18 cellular contexts compared by ENCODE assay signal in the genomic region with DNA sequence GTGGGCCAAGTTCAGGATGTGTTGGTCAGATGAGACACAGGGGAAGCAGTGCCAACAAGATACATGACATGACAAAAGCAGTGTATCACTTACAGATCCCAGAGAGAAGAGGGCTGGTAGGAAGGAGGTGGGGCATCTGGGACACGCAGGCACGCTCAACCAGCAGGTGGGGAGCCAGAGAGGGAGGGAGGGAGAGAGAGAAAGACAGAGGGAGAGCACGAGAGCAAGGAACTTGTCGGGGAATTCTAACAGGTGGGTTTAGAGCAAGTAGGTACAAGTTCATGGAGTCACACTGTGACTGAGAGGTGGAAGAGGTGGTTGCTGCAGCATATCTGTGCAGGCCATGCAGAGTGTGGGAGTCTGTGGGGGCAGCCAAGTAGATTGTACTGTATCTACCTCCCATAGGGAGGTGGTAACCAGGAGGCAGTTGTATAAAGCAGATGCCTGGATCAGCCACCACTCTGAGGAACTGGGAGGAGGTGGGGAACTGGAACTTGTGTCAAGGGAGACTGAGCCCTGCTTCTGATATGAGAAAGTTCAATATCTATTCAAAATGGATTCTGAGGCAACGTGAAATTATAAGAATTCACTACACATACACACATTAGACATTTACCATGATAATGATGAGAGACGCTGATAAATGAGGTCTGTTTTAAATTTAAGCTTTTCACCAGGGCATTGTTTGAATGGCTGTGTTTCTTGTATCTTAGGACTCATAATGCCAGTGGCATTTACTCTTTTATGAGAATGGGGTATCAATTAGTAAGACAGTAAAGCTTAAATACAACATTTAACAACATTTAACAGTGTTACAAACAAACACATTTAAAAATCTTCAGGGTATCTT. TPM values are rescaled to one million over a fixed set of nuclear protein-coding genes. Genes with fewer than 3 reads are reported as not detected.
DNase-seq lines count a peak whose midpoint lies in the region; FAIRE-seq and TF ChIP-seq lines count a peak whose summit lies in the region.
"Had no signal": no experiment of that assay in that cellular context is flagged by ENCODE, and none has a peak within 500 bp of the region (broad histone marks: within the 10 kb centered on the region; RNA-seq: fewer than 3 reads in every experiment).

No MANE protein-coding gene starts in this region.

- H3K9ac ChIP-seq in H1 (replicated peaks in 1 of 4; ENCODE audit: extremely low read depth in 1 of 4, low read depth in 3 of 4, low read length in 3 of 4), result no peak overlapping the region

- peaks cover 0 to 8% (median 7%) of the 10 kb centered on the region in 4 experiments; a peak in 4 of 7 replicates for H3K4me1 ChIP-seq in H1 (replicated peaks in 1 of 4; ENCODE audit: control insufficient read depth in 3 of 4, insufficient read depth in 4 of 4, low read length in 3 of 4)
- peaks cover 43% of the 10 kb centered on the region for H3K4me1 ChIP-seq in osteoblast (ENCODE audit: insufficient read depth, low read length)

- 0 out of 2 replicates have a peak overlapping the region, but pooled peaks have one; percentile 64 for H3K18ac ChIP-seq in H1 (ENCODE audit: extremely low read depth, low read length)

- H3K9me3 ChIP-seq in H1 (ENCODE audit: insufficient read depth in 2 of 2, low read depth in 1 of 2, low read length in 1 of 2) (no peaks in the 10 kb centered on the region; a peak in 2 of 4 replicates), osteoblast (ENCODE audit: low read depth, low read length) (no peaks in the 10 kb centered on the region)

- H3K4me2 ChIP-seq in H1 (ENCODE audit: insufficient read depth in 1 of 2, low read depth in 2 of 2, low read length in 2 of 2) (no peak overlapping the region), osteoblast (ENCODE audit: insufficient read depth, low read length) (no peak overlapping the region)

- FAIRE-seq in H1 (lab: Jason Lieb, UNC), result no peak
- FAIRE-seq: GM18507 had no signal

- POLR2A ChIA-PET in H1 (lab: Charles Lee; ENCODE audit: partially characterized antibody), result interaction anchor here (0.6 to 2.3 kb wide), 8 partner anchors 8 to 216 kb away, joined by 3 to 14 read pairs (median 4); no protein-coding TSS in a partner anchor

- no peak overlapping the region; the same call in 1 of the 2 replicates for H2AK5ac ChIP-seq in H1 (ENCODE audit: low read depth, low read length)

- CTCF ChIA-PET in H1 (lab: Charles Lee; ENCODE audit: partially characterized antibody), result interaction anchor here (1.0 to 1.4 kb wide), 3 partner anchors 11 to 59 kb away, joined by 3 to 13 read pairs (median 3); no protein-coding TSS in a partner anchor

- DNase-seq in NCI-H345 (lab: John Stamatoyannopoulos, UW), result peak; percentile 28
- DNase-seq in NCI-H345 treated with DMSO at 0.1 percent for 48 hours (lab: John Stamatoyannopoulos, UW; ENCODE audit: unreplicated experiment), result no peak
- DNase-seq in NCI-H510A treated with DMSO at 0.1 percent for 48 hours (lab: John Stamatoyannopoulos, UW), result peak; percentile 23
- DNase-seq in H1 (ENCODE audit: low read depth in 1 of 2, low spot score in 2 of 2), result no peak
- no peak for DNase-seq in osteoblast (ENCODE audit: insufficient read length, low spot score, missing footprints)
- DNase-seq in NCI-H187 (lab: John Stamatoyannopoulos, UW), result no peak
- no peak for DNase-seq in G401 (ENCODE audit: low spot score)
- DNase-seq in HT-29 (ENCODE audit: low spot score), result no peak
- DNase-seq: activated CD4-positive, alpha-beta T cell treated with anti-CD3 and anti-CD28 coated beads for 1 hour; activated naive CD8-positive, alpha-beta T cell treated with anti-CD3 and anti-CD28 coated beads, Interleukin-2, amount 50 U/mL, for 24 hours; CD4-positive, alpha-beta memory T cell; GF-D8; Kasumi-1; NCI-H2107; nucleus accumbens; T-cell had no signal

- H3K27ac ChIP-seq in H1 (ENCODE audit: low read depth, low read length), result no peak overlapping the region
- peak overlapping the region; percentile 57 for H3K27ac ChIP-seq in osteoblast (ENCODE audit: low read depth, low read length)
- H3K27ac ChIP-seq: skin epidermis had no signal

- TF ChIP-seq RAD21 in H1 (IDR thresholded peaks at IDR 0.05 in 1 of 2, conservative IDR thresholded peaks at IDR 0.05 in 1 of 2; ENCODE audit: low read depth in 2 of 2, low read length in 2 of 2), result peak in 1 of 2 experiments; percentile 7; a peak in 1 of 4 replicates

- H3K4ac ChIP-seq in H1 (replicated peaks; ENCODE audit: insufficient read length, low read depth, low read length), result peak overlapping the region; percentile 80

- H3K79me2 ChIP-seq in H1 (ENCODE audit: control insufficient read depth in 1 of 2, insufficient read depth in 2 of 2, low read length in 2 of 2), result no peaks in the 10 kb centered on the region
- no peaks in the 10 kb centered on the region for H3K79me2 ChIP-seq in osteoblast (ENCODE audit: insufficient read depth, low read length)

- H2BK5ac ChIP-seq in H1 (ENCODE audit: low read depth, low read length), result peak overlapping the region; percentile 80; the same call in 1 of the 2 replicates

- no peak overlapping the region for H3K4me3 ChIP-seq in H1 (ENCODE audit: extremely low read depth in 1 of 4, insufficient read depth in 2 of 4, low read depth in 3 of 4, low read length in 4 of 4)
- no peak overlapping the region for H3K4me3 ChIP-seq in osteoblast (ENCODE audit: insufficient read depth, low read length)
- H3K4me3 ChIP-seq: skin epidermis had no signal

- H3K14ac ChIP-seq in H1 (ENCODE audit: insufficient read length), result no peak overlapping the region

- peak overlapping the region; percentile 99 for H2BK20ac ChIP-seq in H1 (ENCODE audit: low read length)

- peak overlapping the region; percentile 93 for H2BK120ac ChIP-seq in H1 (replicated peaks; ENCODE audit: low read depth, low read length)

- H3K79me1 ChIP-seq in H1 (ENCODE audit: low read depth, low read length), result no peaks in the 10 kb centered on the region

- H3K27me3 ChIP-seq in H1 (replicated peaks in 1 of 4; ENCODE audit: control insufficient read depth in 3 of 4, extremely low read depth in 1 of 4, insufficient read depth in 3 of 4, low read length in 3 of 4) (no peaks in the 10 kb centered on the region), osteoblast (ENCODE audit: insufficient read depth, low read length) (no peaks in the 10 kb centered on the region)

- WGBS in H1 (ENCODE audit: extremely low coverage in 1 of 2, insufficient coverage in 1 of 2, insufficient read length in 1 of 2, insufficient replicate concordance in 2 of 2, low coverage in 1 of 2, low lambda C conversion rate in 2 of 2, missing lambda C conversion rate in 1 of 2), 2 experiments, result 64% methylated on average over 6 of the region's 6 CpGs; no CpG with 5 or more reads in 1 of the 2 experiments

- H2BK15ac ChIP-seq in H1 (ENCODE audit: low read length), result peak overlapping the region; percentile 11; the same call in 1 of the 2 replicates

- no peak for TF ChIP-seq POLR2A in H1 (IDR thresholded peaks at IDR 0.05; ENCODE audit: control extremely low read depth in 1 of 2, low read depth in 2 of 2, low read length in 2 of 2)

- in situ Hi-C loops in G401 (cut with HindIII; ENCODE audit: low sequenced_read_pairs), result no loop called here

- peak overlapping the region; percentile 97 for H2BK12ac ChIP-seq in H1 (ENCODE audit: low read depth, low read length)

- H2AFZ ChIP-seq in H1 (ENCODE audit: low read length), result peak overlapping the region; percentile 42
- peak overlapping the region; percentile 34 for H2AFZ ChIP-seq in osteoblast (ENCODE audit: low read length)

- H3K23ac ChIP-seq in H1 (ENCODE audit: insufficient read length), result no peak overlapping the region

- H4K20me1 ChIP-seq in H1 (replicated peaks in 1 of 2; ENCODE audit: control insufficient read depth in 1 of 2, insufficient read depth in 2 of 2, low read length in 2 of 2) (no peaks in the 10 kb centered on the region), osteoblast (ENCODE audit: insufficient read depth, low read length) (no peaks in the 10 kb centered on the region)

- peak overlapping the region; percentile 15 for H4K5ac ChIP-seq in H1 (ENCODE audit: insufficient read length, low read depth, low read length)

- TF ChIP-seq EP300 in H1 (IDR thresholded peaks at IDR 0.05; ENCODE audit: borderline replicate concordance in 1 of 2, low read depth in 2 of 2, low read length in 2 of 2), result no peak

- H4K8ac ChIP-seq in H1 (ENCODE audit: extremely low read depth, insufficient read depth, low read length), result no peak overlapping the region

- H3K56ac ChIP-seq in H1 (replicated peaks; ENCODE audit: insufficient read length, low read depth, low read length), result no peak overlapping the region

- no peak for TF ChIP-seq CTCF in H1 (IDR thresholded peaks at IDR 0.05; ENCODE audit: control extremely low read depth in 1 of 3, insufficient read depth in 1 of 3, low read depth in 1 of 3, low read length in 3 of 3)
- no peak for TF ChIP-seq CTCF in osteoblast (IDR thresholded peaks at IDR 0.05; ENCODE audit: extremely low read depth, low read depth, low read length)

- H3K36me3 ChIP-seq in H1 (ENCODE audit: control insufficient read depth in 2 of 4, insufficient read depth in 4 of 4, low read length in 3 of 4), result no peaks in the 10 kb centered on the region; a peak in 1 of 8 replicates
- no peaks in the 10 kb centered on the region for H3K36me3 ChIP-seq in osteoblast (ENCODE audit: insufficient read depth, low read length)

- peak overlapping the region; percentile 9 for H4K91ac ChIP-seq in H1 (replicated peaks; ENCODE audit: insufficient read length, low read length)

- no peaks in the 10 kb centered on the region for H3K23me2 ChIP-seq in H1 (ENCODE audit: low read depth, low read length)

RNA-seq across cellular contexts. Expression of gene BBS12, which starts 43.7 kb away (rescaled TPM):
- 2.6 TPM in 2 replicates for total RNA-seq in H1 (2021; fragmentation: NEBNext Ultra II Directional; extraction: Animal tissue kit (Norgen Biotek cat#: 25700))
- polyA plus RNA-seq in H1 (2011; rRNA removed), result 0.44 and 0.88 TPM in 2 replicates
- polyA plus RNA-seq in H1 (2011; cell fraction: cytosol; rRNA removed), result 0.89 TPM
- 0.41 TPM for polyA plus RNA-seq in H1 (2011; cell fraction: nucleus; rRNA removed)
- polyA plus RNA-seq in H1 (2012, experiment 1 of 2), result 1.6 to 3.0 TPM (median 1.9 TPM) in 4 replicates
- 0.21 TPM for polyA plus RNA-seq in H1 (2012, experiment 2 of 2)
- polyA plus RNA-seq in H1 (2013, experiment 1 of 2), result 1.2 TPM
- 1.2 TPM for polyA plus RNA-seq in H1 (2013, experiment 2 of 2)
- 1.2 and 2.0 TPM in 2 replicates for polyA minus RNA-seq in H1 (2011; rRNA and poly(A)+ RNA removed)
- polyA minus RNA-seq in H1 (2011; cell fraction: cytosol; rRNA and poly(A)+ RNA removed), result 2.1 TPM
- polyA minus RNA-seq in H1 (2011; cell fraction: nucleus; rRNA and poly(A)+ RNA removed), result 2.7 TPM
- 9.4 and 10.6 TPM in 2 replicates for total RNA-seq in osteoblast
- total RNA-seq in G401 (2014; rRNA removed; shearing (Covaris generic)), result 3.3 and 3.6 TPM in 2 replicates
- 0.43 and 0.50 TPM in 2 replicates for total RNA-seq in HT-29 (2014; rRNA removed; shearing (Covaris generic))

RNA-seq across cellular contexts. Expression of gene FGF2, which starts 50.4 kb away (rescaled TPM):
- 145 and 153 TPM in 2 replicates for total RNA-seq in H1 (2021; fragmentation: NEBNext Ultra II Directional; extraction: Animal tissue kit (Norgen Biotek cat#: 25700))
- 20.5 and 23.4 TPM in 2 replicates for polyA plus RNA-seq in H1 (2011; rRNA removed)
- polyA plus RNA-seq in H1 (2011; cell fraction: cytosol; rRNA removed), result 45.3 TPM
- polyA plus RNA-seq in H1 (2011; cell fraction: nucleus; rRNA removed), result 30.0 TPM
- 42.5 to 55.1 TPM (median 50.9 TPM) in 4 replicates for polyA plus RNA-seq in H1 (2012, experiment 1 of 2)
- polyA plus RNA-seq in H1 (2012, experiment 2 of 2), result 5.4 TPM
- 46.6 TPM for polyA plus RNA-seq in H1 (2013, experiment 1 of 2)
- polyA plus RNA-seq in H1 (2013, experiment 2 of 2), result 39.5 TPM
- 55.5 and 65.6 TPM in 2 replicates for polyA minus RNA-seq in H1 (2011; rRNA and poly(A)+ RNA removed)
- 84.8 TPM for polyA minus RNA-seq in H1 (2011; cell fraction: cytosol; rRNA and poly(A)+ RNA removed)
- polyA minus RNA-seq in H1 (2011; cell fraction: nucleus; rRNA and poly(A)+ RNA removed), result 136 TPM
- 69.2 and 86.5 TPM in 2 replicates for total RNA-seq in osteoblast
- total RNA-seq in G401 (2014; rRNA removed; shearing (Covaris generic)), result 30.9 and 47.5 TPM in 2 replicates
- total RNA-seq in HT-29 (2014; rRNA removed; shearing (Covaris generic)), result not detected in 2 replicates
- total RNA-seq: CD4-positive, alpha-beta memory T cell had no signal
- polyA plus RNA-seq: CD4-positive, alpha-beta memory T cell had no signal

Comparison
In these comparisons a context has a peak if more than half of its experiments do, and no peak if none do; other contexts are left out.
1. DNase-seq: peak in NCI-H345 (single experiment) and NCI-H510A treated with DMSO at 0.1 percent for 48 hours (single experiment); none in NCI-H345 treated with DMSO at 0.1 percent for 48 hours (single experiment), H1 (0 of 2), osteoblast (single experiment), NCI-H187 (0 of 2), G401 (single experiment) and HT-29 (single experiment).
2. RNA of gene FGF2, which starts 50.4 kb away (total RNA-seq): 145 to 153 TPM in H1, 69.2 to 86.5 TPM in osteoblast and 30.9 to 47.5 TPM in G401; not detected in HT-29; every median in the first group is over 10 times any median in the second.